In the genomic region with DNA sequence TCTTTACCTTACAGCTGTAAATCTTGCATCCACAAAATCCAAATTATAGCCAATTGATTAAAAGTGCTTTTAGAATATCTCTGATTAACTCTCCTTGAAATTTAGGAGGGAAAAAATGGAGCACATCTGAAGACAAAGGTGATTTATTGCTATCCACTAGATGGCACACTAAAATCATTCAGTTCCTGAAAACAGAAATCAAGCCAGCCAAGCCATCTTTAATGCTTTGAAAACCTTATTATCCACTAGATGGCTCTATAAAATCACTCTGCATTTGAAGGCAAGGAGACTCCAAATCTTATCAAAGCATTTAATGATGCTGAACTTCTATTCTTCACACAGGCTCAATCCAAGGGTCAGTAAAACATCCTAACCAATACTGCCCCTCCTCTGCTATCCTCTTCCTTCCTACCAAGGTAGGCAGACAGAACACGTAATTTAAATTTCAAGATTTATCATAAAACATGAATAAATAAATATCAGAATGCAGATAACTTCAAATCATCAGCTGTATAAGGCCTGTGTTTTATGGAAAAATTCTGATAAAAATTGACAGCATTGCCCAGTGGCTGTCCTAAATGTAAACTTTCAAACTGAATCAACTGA, we compare ENCODE assay signal across 8 cellular contexts. TPM values are rescaled to one million over a fixed set of nuclear protein-coding genes. Genes with fewer than 3 reads are reported as not detected.
DNase-seq lines count a peak whose midpoint lies in the region; ATAC-seq, FAIRE-seq and TF ChIP-seq lines count a peak whose summit lies in the region.

No MANE protein-coding gene starts in this region.

- H3K9me3 Mint-ChIP-seq in mesothelial cell of epicardium: no peaks in the 10 kb centered on the region

- no peaks in the 10 kb centered on the region for H3K27me3 ChIP-seq in AG04450 (ENCODE audit: control insufficient read depth, insufficient read depth, low read length)
- H3K27me3 ChIP-seq in RWPE2 (ENCODE audit: insufficient read depth, poor library complexity, severe bottlenecking): no peaks in the 10 kb centered on the region

- H3K9me3 ChIP-seq in AG04450 (ENCODE audit: control insufficient read depth, insufficient read depth, low read length) (no peaks in the 10 kb centered on the region), RWPE2 (ENCODE audit: severe bottlenecking) (no peaks in the 10 kb centered on the region)

- H3K4me3 Mint-ChIP-seq in mesothelial cell of epicardium: no peak overlapping the region

- peak overlapping the region; percentile 27 for H3K27ac Mint-ChIP-seq in mesothelial cell of epicardium

- no peak overlapping the region for H3K27ac ChIP-seq in AG04450 (ENCODE audit: low read depth, low read length)
- no peak overlapping the region for H3K27ac ChIP-seq in RWPE2 (ENCODE audit: poor library complexity, severe bottlenecking)

- peaks cover 6% of the 10 kb centered on the region for H3K36me3 Mint-ChIP-seq in mesothelial cell of epicardium

- ATAC-seq in GM18502 (IDR thresholded peaks at IDR 0.05; ENCODE audit: poor library complexity, unreplicated experiment): peak; percentile 70
- ATAC-seq in HG02763 (IDR thresholded peaks at IDR 0.05; ENCODE audit: unreplicated experiment): peak; percentile 79
- ATAC-seq in RWPE2 (ENCODE audit: low read depth): peak; percentile 75

- H3K4me1 Mint-ChIP-seq in mesothelial cell of epicardium: peaks cover 66% of the 10 kb centered on the region

- CTCF ChIA-PET in AG04450 (lab: Charles Lee): interaction anchor here (0.6 to 15.2 kb wide), 44 partner anchors 8 to 836 kb away, joined by 3 to 424 read pairs (median 5); no protein-coding TSS in a partner anchor

- peak; percentile 94 for FAIRE-seq in endometrium (lab: Jason Lieb, UNC)

- no peaks in the 10 kb centered on the region for H3K4me1 ChIP-seq in RWPE2 (ENCODE audit: insufficient read depth, poor library complexity, severe bottlenecking)

- TF ChIP-seq CTCF in AG04450 (IDR thresholded peaks at IDR 0.05; ENCODE audit: low read depth, low read length) (peak; percentile 83), RWPE2 (IDR thresholded peaks at IDR 0.05; ENCODE audit: poor library complexity, severe bottlenecking) (peak; percentile 96), mesothelial cell of epicardium (IDR thresholded peaks at IDR 0.05; ENCODE audit: unreplicated experiment) (peak; percentile 14)

- DNase-seq in AG04450 (ENCODE audit: low read depth, low spot score) (peak; percentile 55), NCI-H1048 (lab: John Stamatoyannopoulos, UW) (peak; percentile 48), RWPE2 (ENCODE audit: low spot score) (no peak), mesothelial cell of epicardium (ENCODE audit: low spot score in 2 of 2, unreplicated experiment in 2 of 2) (no peak), GOT3 (lab: John Stamatoyannopoulos, UW) (no peak)

- POLR2A ChIA-PET in AG04450 (lab: Yijun Ruan, JAX): no interaction called here

- H3K4me3 ChIP-seq in AG04450 (ENCODE audit: low read depth, low read length) (no peak overlapping the region), RWPE2 (ENCODE audit: severe bottlenecking) (no peak overlapping the region)

- no peaks in the 10 kb centered on the region for H3K27me3 Mint-ChIP-seq in mesothelial cell of epicardium (ENCODE audit: low read depth)

- peaks cover 12% of the 10 kb centered on the region; the same call in 1 of the 2 replicates for H3K36me3 ChIP-seq in RWPE2 (ENCODE audit: low read depth)

RNA-seq across cellular contexts. Expression of gene GOLIM4, which starts 48.4 kb away (rescaled TPM):
- polyA plus RNA-seq in AG04450 (2011; rRNA removed): 27.9 and 34.4 TPM in 2 replicates
- polyA minus RNA-seq in AG04450 (2011; rRNA and poly(A)+ RNA removed): 38.2 and 42.2 TPM in 2 replicates
- total RNA-seq in mesothelial cell of epicardium: 88.0 to 93.7 TPM (median 90.7 TPM) in 3 replicates

Comparison
In these comparisons a context has a peak if more than half of its experiments do, and no peak if none do; other contexts are left out.
1. DNase-seq: peak in AG04450 (single experiment) and NCI-H1048 (single experiment); none in RWPE2 (single experiment), mesothelial cell of epicardium (0 of 2) and GOT3 (single experiment).
2. CTCF ChIP-seq: peak in every context shown above with its lines; median percentile 96 in RWPE2; 83 in AG04450; 14 in mesothelial cell of epicardium.
3. Peak in every context shown above with its lines, with median percentiles within 50 percentile points of each other: ATAC-seq.